8 cellular contexts compared by ENCODE assay signal in the genomic region with DNA sequence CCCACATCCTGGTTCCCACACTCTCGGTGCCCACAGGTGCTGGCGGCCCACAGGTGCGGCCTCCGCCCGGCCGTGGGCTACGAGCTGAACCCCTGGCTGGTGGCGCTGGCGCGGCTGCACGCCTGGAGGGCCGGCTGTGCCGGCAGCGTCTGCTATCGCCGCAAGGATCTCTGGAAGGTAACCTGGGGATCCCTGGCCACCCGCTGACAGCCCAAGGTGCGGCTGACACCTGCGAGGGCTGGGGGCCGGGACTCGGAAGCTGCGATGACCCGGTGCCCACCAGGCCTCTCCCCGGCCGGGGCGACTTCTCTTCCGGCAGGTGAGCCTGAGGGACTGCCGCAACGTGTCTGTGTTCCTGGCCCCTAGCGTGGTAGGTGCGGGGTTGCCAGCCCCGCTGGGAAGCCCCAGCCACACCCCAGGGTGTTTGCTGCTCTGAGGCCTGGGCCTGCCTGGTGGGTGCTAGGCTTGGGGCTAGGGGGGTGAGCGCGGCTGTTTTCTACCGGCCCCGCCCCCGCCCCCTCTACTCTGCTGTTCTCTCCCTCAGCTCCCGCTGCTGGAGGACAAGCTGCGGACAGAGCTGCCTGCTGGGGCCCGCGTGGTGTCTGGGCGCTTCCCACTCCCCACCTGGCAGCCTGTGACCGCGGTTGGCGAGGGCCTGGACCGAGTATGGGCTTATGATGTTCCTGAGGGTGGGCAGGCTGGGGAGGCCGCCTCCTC. TPM values are rescaled to one million over a fixed set of nuclear protein-coding genes. Genes with fewer than 3 reads are reported as not detected.
DNase-seq lines count a peak whose midpoint lies in the region; ATAC-seq, FAIRE-seq and TF ChIP-seq lines count a peak whose summit lies in the region.

No MANE protein-coding gene starts in this region.

- H4K8ac ChIP-seq in H1 (ENCODE audit: extremely low read depth, insufficient read depth, low read length) (peak overlapping the region; percentile 57; the same call in 1 of the 2 replicates), trophoblast cell (ENCODE audit: low read depth, low read length) (no peak overlapping the region)

- no peak overlapping the region for H2BK15ac ChIP-seq in H1 (ENCODE audit: low read length)

- no peaks in the 10 kb centered on the region for H3K27me3 ChIP-seq in PC-3 (ENCODE audit: low read length)
- H3K27me3 ChIP-seq in H1 (replicated peaks in 1 of 4; ENCODE audit: control insufficient read depth in 3 of 4, extremely low read depth in 1 of 4, insufficient read depth in 3 of 4, low read length in 3 of 4) = peaks cover 0 to 20% (median 4%) of the 10 kb centered on the region in 4 experiments; a peak in 4 of 7 replicates
- no peaks in the 10 kb centered on the region for H3K27me3 ChIP-seq in trophoblast cell (ENCODE audit: insufficient read depth, low read length)

- no peaks in the 10 kb centered on the region for H3K27me3 Mint-ChIP-seq in Calu3 (ENCODE audit: unreplicated experiment)

- peak overlapping the region; percentile 93 for H3K4me2 ChIP-seq in PC-3 (ENCODE audit: low read length)
- peak overlapping the region in 1 of 2 experiments; percentile 83; a peak in 1 of 4 replicates for H3K4me2 ChIP-seq in H1 (ENCODE audit: insufficient read depth in 1 of 2, low read depth in 2 of 2, low read length in 2 of 2)
- peak overlapping the region; percentile 82 for H3K4me2 ChIP-seq in trophoblast cell (ENCODE audit: low read length)

- no peak for TF ChIP-seq CTCF in Calu3 (IDR thresholded peaks at IDR 0.05; ENCODE audit: unreplicated experiment)
- TF ChIP-seq CTCF in PC-3 (conservative IDR thresholded peaks at IDR 0.05; ENCODE audit: low read depth, low read length) = no peak
- no peak for TF ChIP-seq CTCF in H1 (IDR thresholded peaks at IDR 0.05; ENCODE audit: control extremely low read depth in 1 of 3, insufficient read depth in 1 of 3, low read depth in 1 of 3, low read length in 3 of 3)

- H3K4me3 ChIP-seq in PC-3 (ENCODE audit: low read length) (peak overlapping the region; percentile 82), H1 (ENCODE audit: extremely low read depth in 1 of 4, insufficient read depth in 2 of 4, low read depth in 3 of 4, low read length in 4 of 4) (peak overlapping the region in 1 of 4 experiments; percentile 77; a peak in 2 of 8 replicates), trophoblast cell (ENCODE audit: low read depth, low read length) (no peak overlapping the region)

- H3K4me1 ChIP-seq in PC-3 (ENCODE audit: insufficient read depth, low read length) (peaks cover 20% of the 10 kb centered on the region; the same call in 1 of the 2 replicates), H1 (replicated peaks in 1 of 4; ENCODE audit: control insufficient read depth in 3 of 4, insufficient read depth in 4 of 4, low read length in 3 of 4) (peaks cover 0 to 20% (median 15%) of the 10 kb centered on the region in 4 experiments; a peak in 5 of 7 replicates), trophoblast cell (ENCODE audit: control insufficient read depth in 1 of 2, insufficient read depth in 2 of 2, low read length in 2 of 2) (peaks cover 13 to 18% of the 10 kb centered on the region in 2 experiments)

- no peaks in the 10 kb centered on the region for H3K9me3 Mint-ChIP-seq in Calu3 (ENCODE audit: low read depth, unreplicated experiment)

- no peak overlapping the region; the same call in none of the 2 replicates for H3K18ac ChIP-seq in H1 (ENCODE audit: extremely low read depth, low read length)
- H3K18ac ChIP-seq in trophoblast cell (ENCODE audit: low read length) = no peak overlapping the region

- H3K9me3 ChIP-seq in PC-3 (ENCODE audit: low read length) = no peaks in the 10 kb centered on the region
- H3K9me3 ChIP-seq in H1 (ENCODE audit: insufficient read depth in 2 of 2, low read depth in 1 of 2, low read length in 1 of 2) = no peaks in the 10 kb centered on the region; a peak in 1 of 4 replicates
- peaks cover 8% of the 10 kb centered on the region for H3K9me3 ChIP-seq in trophoblast cell (ENCODE audit: insufficient read depth, low read depth, low read length)

- TF ChIP-seq EP300 in H1 (IDR thresholded peaks at IDR 0.05; ENCODE audit: borderline replicate concordance in 1 of 2, low read depth in 2 of 2, low read length in 2 of 2) = no peak

- H2AFZ ChIP-seq in PC-3 (ENCODE audit: low read length) (no peak overlapping the region), H1 (ENCODE audit: low read length) (no peak overlapping the region), trophoblast cell (ENCODE audit: insufficient read depth, low read length, poor library complexity) (no peak overlapping the region)

- peaks cover 3% of the 10 kb centered on the region for H3F3A ChIP-seq in PC-3 (ENCODE audit: low read length, unreplicated experiment)

- H4K91ac ChIP-seq in H1 (replicated peaks; ENCODE audit: insufficient read length, low read length) = no peak overlapping the region
- peak overlapping the region; percentile 95 for H4K91ac ChIP-seq in trophoblast cell (ENCODE audit: low read depth, low read length)

- H3K4me1 Mint-ChIP-seq in Calu3 (ENCODE audit: low read depth, unreplicated experiment) = peaks cover 19% of the 10 kb centered on the region

- H3K79me2 ChIP-seq in PC-3 (ENCODE audit: low read length) = peaks cover 3% of the 10 kb centered on the region; the same call in 1 of the 2 replicates
- no peaks in the 10 kb centered on the region for H3K79me2 ChIP-seq in H1 (ENCODE audit: control insufficient read depth in 1 of 2, insufficient read depth in 2 of 2, low read length in 2 of 2)
- H3K79me2 ChIP-seq in trophoblast cell (ENCODE audit: control insufficient read depth, insufficient read depth, low read length, poor library complexity) = peaks cover 6% of the 10 kb centered on the region

- H3K27ac ChIP-seq in PC-3 (ENCODE audit: low read length) (no peak overlapping the region), H1 (ENCODE audit: low read depth, low read length) (no peak overlapping the region), trophoblast cell (ENCODE audit: low read depth, low read length) (no peak overlapping the region)

- ATAC-seq in PC-3 (no peak), GM21825 (IDR thresholded peaks at IDR 0.05; ENCODE audit: unreplicated experiment) (no peak)

- no peak for TF ChIP-seq RAD21 in H1 (IDR thresholded peaks at IDR 0.05 in 1 of 2, conservative IDR thresholded peaks at IDR 0.05 in 1 of 2; ENCODE audit: low read depth in 2 of 2, low read length in 2 of 2)

- no peak overlapping the region for H2BK20ac ChIP-seq in H1 (ENCODE audit: low read length)

- H2BK12ac ChIP-seq in H1 (ENCODE audit: low read depth, low read length) = no peak overlapping the region
- no peak overlapping the region for H2BK12ac ChIP-seq in trophoblast cell (ENCODE audit: low read length)

- H3K56ac ChIP-seq in H1 (replicated peaks; ENCODE audit: insufficient read length, low read depth, low read length) = no peak overlapping the region

- intact Hi-C loops in Calu3 (cut with micrococcal nuclease; ENCODE audit: unreplicated experiment) = no loop called here
- intact Hi-C loops in PC-3 (cut with micrococcal nuclease) = no loop called here

- POLR2A ChIA-PET in PC-3 (lab: Charles Lee; ENCODE audit: unreplicated experiment) (interaction anchor here (0.8 to 1.4 kb wide), 2 partner anchors 9 to 10 kb away, joined by 3 to 5 read pairs; no protein-coding TSS in a partner anchor), H1 (lab: Charles Lee; ENCODE audit: partially characterized antibody) (interaction anchor here (0.6 to 23.0 kb wide), 27 partner anchors 5 to 610 kb away, joined by 3 to 353 read pairs (median 5); a partner anchor contains a TSS)

- BruUV-seq in Calu3 (replicated peaks; lab: Mats Ljungman, UMichigan) (TSS peak; percentile 10), PC-3 (replicated peaks; lab: Mats Ljungman, UMichigan) (no TSS peak)

- DNase-seq in Calu3 (no peak), PC-3 (no peak), H1 (ENCODE audit: low read depth in 1 of 2, low spot score in 2 of 2) (no peak), trophoblast cell (no peak), DMS153 (lab: John Stamatoyannopoulos, UW) (no peak)
- no peak for DNase-seq in stimulated activated CD8-positive, alpha-beta memory T cell treated with anti-CD3 and anti-CD28 coated beads, Interleukin-4, amount 100 ng/mL, for 48 hours
- no peak for DNase-seq in activated naive CD4-positive, alpha-beta T cell treated with Interleukin-2 at 50 U/mL for 16 hours

- no peak overlapping the region for H3K9ac ChIP-seq in PC-3 (ENCODE audit: low read length)
- H3K9ac ChIP-seq in H1 (replicated peaks in 1 of 4; ENCODE audit: extremely low read depth in 1 of 4, low read depth in 3 of 4, low read length in 3 of 4) = no peak overlapping the region
- no peak overlapping the region for H3K9ac ChIP-seq in trophoblast cell (ENCODE audit: low read length)

- TF ChIP-seq POLR2A in H1 (IDR thresholded peaks at IDR 0.05; ENCODE audit: control extremely low read depth in 1 of 2, low read depth in 2 of 2, low read length in 2 of 2) = no peak

- H3K14ac ChIP-seq in H1 (ENCODE audit: insufficient read length) = no peak overlapping the region
- H3K14ac ChIP-seq in trophoblast cell (ENCODE audit: low read length) = no peak overlapping the region

- no peaks in the 10 kb centered on the region for H3K9me2 ChIP-seq in PC-3 (replicated peaks; ENCODE audit: low read length)

- H4K5ac ChIP-seq in H1 (ENCODE audit: insufficient read length, low read depth, low read length) = no peak overlapping the region

- H3K4ac ChIP-seq in H1 (replicated peaks; ENCODE audit: insufficient read length, low read depth, low read length) = peak overlapping the region; percentile 69
- H3K4ac ChIP-seq in trophoblast cell (ENCODE audit: low read depth, low read length) = no peak overlapping the region

- H2BK120ac ChIP-seq in H1 (replicated peaks; ENCODE audit: low read depth, low read length) (no peak overlapping the region), trophoblast cell (ENCODE audit: insufficient read depth, low read length, poor library complexity) (no peak overlapping the region)

- FAIRE-seq in H1 (lab: Jason Lieb, UNC) = no peak

- WGBS in H1 (ENCODE audit: extremely low coverage in 1 of 2, insufficient coverage in 1 of 2, insufficient read length in 1 of 2, insufficient replicate concordance in 2 of 2, low coverage in 1 of 2, low lambda C conversion rate in 2 of 2, missing lambda C conversion rate in 1 of 2), 2 experiments = 95% methylated on average over 39 of the region's 47 CpGs; no CpG with 5 or more reads in 1 of the 2 experiments
- no CpG with 5 or more reads among the region's 47 CpGs for WGBS in trophoblast cell (ENCODE audit: extremely low coverage, insufficient coverage, insufficient read length)

- no peak overlapping the region for H4K12ac ChIP-seq in trophoblast cell (ENCODE audit: low read depth, low read length)

- H3K4me3 Mint-ChIP-seq in Calu3 (ENCODE audit: low read depth, unreplicated experiment) = peak overlapping the region; percentile 84

- CTCF ChIA-PET in Calu3 (lab: Charles Lee) (interaction anchor here (0.6 to 1.3 kb wide), 3 partner anchors 10 to 16 kb away, joined by 4 to 6 read pairs (median 5); no protein-coding TSS in a partner anchor), PC-3 (lab: Charles Lee) (no interaction called here), H1 (lab: Charles Lee; ENCODE audit: partially characterized antibody) (interaction anchor here (1.1 to 35.8 kb wide), 4 partner anchors 5 to 63 kb away, joined by 3 to 977 read pairs (median 700); a partner anchor contains a TSS)

- no peaks in the 10 kb centered on the region for H3K79me1 ChIP-seq in H1 (ENCODE audit: low read depth, low read length)
- H3K79me1 ChIP-seq in trophoblast cell (ENCODE audit: low read length) = peaks cover 9% of the 10 kb centered on the region

- no peak overlapping the region for H2AK5ac ChIP-seq in H1 (ENCODE audit: low read depth, low read length)
- peak overlapping the region; percentile 3 for H2AK5ac ChIP-seq in trophoblast cell (ENCODE audit: low read length)

- peaks cover 14% of the 10 kb centered on the region; the same call in 1 of the 2 replicates for H3K23me2 ChIP-seq in H1 (ENCODE audit: low read depth, low read length)

- H3K23ac ChIP-seq in H1 (ENCODE audit: insufficient read length) (no peak overlapping the region), trophoblast cell (ENCODE audit: low read length) (no peak overlapping the region)

- H4K20me1 ChIP-seq in PC-3 (ENCODE audit: low read length) = 0 out of 2 replicates have a peak, but pooled peaks cover 1% of the 10 kb centered on the region
- peaks cover 4 to 20% of the 10 kb centered on the region in 2 experiments for H4K20me1 ChIP-seq in H1 (replicated peaks in 1 of 2; ENCODE audit: control insufficient read depth in 1 of 2, insufficient read depth in 2 of 2, low read length in 2 of 2)

- H3K36me3 ChIP-seq in PC-3 (ENCODE audit: low read depth, low read length) = no peaks in the 10 kb centered on the region
- H3K36me3 ChIP-seq in H1 (ENCODE audit: control insufficient read depth in 2 of 4, insufficient read depth in 4 of 4, low read length in 3 of 4) = peaks cover 0 to 6% (median 0%) of the 10 kb centered on the region in 4 experiments; a peak in 1 of 8 replicates
- H3K36me3 ChIP-seq in trophoblast cell (ENCODE audit: control insufficient read depth in 1 of 2, insufficient read depth in 2 of 2, low read length in 2 of 2) = peaks cover 0 to 3% of the 10 kb centered on the region in 2 experiments

- peak overlapping the region; percentile 67 for H3K27ac Mint-ChIP-seq in Calu3 (ENCODE audit: unreplicated experiment)

- peaks cover 78% of the 10 kb centered on the region for H3K36me3 Mint-ChIP-seq in Calu3 (ENCODE audit: insufficient read depth, unreplicated experiment)

- H2BK5ac ChIP-seq in H1 (ENCODE audit: low read depth, low read length) (no peak overlapping the region; the same call in none of the 2 replicates), trophoblast cell (ENCODE audit: low read depth, low read length, poor library complexity) (no peak overlapping the region)

RNA-seq across cellular contexts. Expression of a gene that starts 1.0 kb away (rescaled TPM):
- total RNA-seq in Calu3 (2022) (49.6 and 57.2 TPM in 2 replicates), PC-3 (2014; rRNA removed) (77.3 and 79.0 TPM in 2 replicates)
- 26.5 and 31.8 TPM in 2 replicates for total RNA-seq in H1 (2021; fragmentation: NEBNext Ultra II Directional; extraction: Animal tissue kit (Norgen Biotek cat#: 25700))
- polyA plus RNA-seq in H1 (2011; rRNA removed) = 26.6 and 50.3 TPM in 2 replicates
- 26.8 TPM for polyA plus RNA-seq in H1 (2011; cell fraction: cytosol; rRNA removed)
- 47.4 TPM for polyA plus RNA-seq in H1 (2011; cell fraction: nucleus; rRNA removed)
- 5.3 to 19.7 TPM (median 15.5 TPM) in 4 replicates for polyA plus RNA-seq in H1 (2012, experiment 1 of 2)
- 9.2 TPM for polyA plus RNA-seq in H1 (2012, experiment 2 of 2)
- polyA plus RNA-seq in H1 (2013, experiment 1 of 2) = 26.3 TPM
- 25.7 TPM for polyA plus RNA-seq in H1 (2013, experiment 2 of 2)
- polyA minus RNA-seq in H1 (2011; rRNA and poly(A)+ RNA removed) = 0.66 and 1.2 TPM in 2 replicates
- polyA minus RNA-seq in H1 (2011; cell fraction: cytosol; rRNA and poly(A)+ RNA removed) = 13.1 TPM
- 15.1 TPM for polyA minus RNA-seq in H1 (2011; cell fraction: nucleus; rRNA and poly(A)+ RNA removed)
- polyA plus RNA-seq in trophoblast cell (2013) = 17.0 and 18.0 TPM in 2 replicates

RNA-seq across cellular contexts. Expression of a gene that starts 4.3 kb away (rescaled TPM):
- total RNA-seq in Calu3 (2022) (10.0 and 12.5 TPM in 2 replicates), PC-3 (2014; rRNA removed) (3.3 and 5.8 TPM in 2 replicates)
- 8.2 and 8.5 TPM in 2 replicates for total RNA-seq in H1 (2021; fragmentation: NEBNext Ultra II Directional; extraction: Animal tissue kit (Norgen Biotek cat#: 25700))
- polyA plus RNA-seq in H1 (2011; rRNA removed) = 7.1 and 10.9 TPM in 2 replicates
- 9.8 TPM for polyA plus RNA-seq in H1 (2011; cell fraction: cytosol; rRNA removed)
- polyA plus RNA-seq in H1 (2011; cell fraction: nucleus; rRNA removed) = 90.1 TPM
- polyA plus RNA-seq in H1 (2012, experiment 1 of 2) = 7.2 to 12.1 TPM (median 10.1 TPM) in 4 replicates
- 4.7 TPM for polyA plus RNA-seq in H1 (2012, experiment 2 of 2)
- 6.5 TPM for polyA plus RNA-seq in H1 (2013, experiment 1 of 2)
- 6.2 TPM for polyA plus RNA-seq in H1 (2013, experiment 2 of 2)
- polyA minus RNA-seq in H1 (2011; rRNA and poly(A)+ RNA removed) = 1.3 and 1.4 TPM in 2 replicates
- polyA minus RNA-seq in H1 (2011; cell fraction: cytosol; rRNA and poly(A)+ RNA removed) = 2.9 TPM
- 14.3 TPM for polyA minus RNA-seq in H1 (2011; cell fraction: nucleus; rRNA and poly(A)+ RNA removed)
- polyA plus RNA-seq in trophoblast cell (2013) = 0.86 and 1.3 TPM in 2 replicates

RNA-seq across cellular contexts. Expression of a gene that starts 5.0 kb away (rescaled TPM):
- total RNA-seq in Calu3 (2022) (11.7 and 12.8 TPM in 2 replicates), PC-3 (2014; rRNA removed) (16.4 and 19.4 TPM in 2 replicates)
- total RNA-seq in H1 (2021; fragmentation: NEBNext Ultra II Directional; extraction: Animal tissue kit (Norgen Biotek cat#: 25700)) = 23.1 and 26.6 TPM in 2 replicates
- 26.9 and 41.5 TPM in 2 replicates for polyA plus RNA-seq in H1 (2011; rRNA removed)
- 40.3 TPM for polyA plus RNA-seq in H1 (2011; cell fraction: cytosol; rRNA removed)
- polyA plus RNA-seq in H1 (2011; cell fraction: nucleus; rRNA removed) = 107 TPM
- polyA plus RNA-seq in H1 (2012, experiment 1 of 2) = 12.3 to 24.7 TPM (median 23.4 TPM) in 4 replicates
- polyA plus RNA-seq in H1 (2012, experiment 2 of 2) = 11.8 TPM
- 12.5 TPM for polyA plus RNA-seq in H1 (2013, experiment 1 of 2)
- 14.3 TPM for polyA plus RNA-seq in H1 (2013, experiment 2 of 2)
- 2.0 and 3.2 TPM in 2 replicates for polyA minus RNA-seq in H1 (2011; rRNA and poly(A)+ RNA removed)
- 12.3 TPM for polyA minus RNA-seq in H1 (2011; cell fraction: cytosol; rRNA and poly(A)+ RNA removed)
- polyA minus RNA-seq in H1 (2011; cell fraction: nucleus; rRNA and poly(A)+ RNA removed) = 15.1 TPM
- 1.9 and 2.3 TPM in 2 replicates for polyA plus RNA-seq in trophoblast cell (2013)

RNA-seq across cellular contexts. Expression of a gene that starts 7.0 kb away (rescaled TPM):
- total RNA-seq in Calu3 (2022) = 51.7 and 61.5 TPM in 2 replicates
- total RNA-seq in PC-3 (2014; rRNA removed) = 314 and 320 TPM in 2 replicates
- 18.7 and 19.1 TPM in 2 replicates for total RNA-seq in H1 (2021; fragmentation: NEBNext Ultra II Directional; extraction: Animal tissue kit (Norgen Biotek cat#: 25700))
- 25.8 and 43.4 TPM in 2 replicates for polyA plus RNA-seq in H1 (2011; rRNA removed)
- polyA plus RNA-seq in H1 (2011; cell fraction: cytosol; rRNA removed) = 39.6 TPM
- polyA plus RNA-seq in H1 (2011; cell fraction: nucleus; rRNA removed) = 64.1 TPM
- 7.7 to 23.1 TPM (median 19.6 TPM) in 4 replicates for polyA plus RNA-seq in H1 (2012, experiment 1 of 2)
- 13.6 TPM for polyA plus RNA-seq in H1 (2012, experiment 2 of 2)
- 11.6 TPM for polyA plus RNA-seq in H1 (2013, experiment 1 of 2)
- 12.0 TPM for polyA plus RNA-seq in H1 (2013, experiment 2 of 2)
- polyA minus RNA-seq in H1 (2011; rRNA and poly(A)+ RNA removed) = 2.6 and 3.7 TPM in 2 replicates
- polyA minus RNA-seq in H1 (2011; cell fraction: cytosol; rRNA and poly(A)+ RNA removed) = 10.6 TPM
- polyA minus RNA-seq in H1 (2011; cell fraction: nucleus; rRNA and poly(A)+ RNA removed) = 13.7 TPM
- polyA plus RNA-seq in trophoblast cell (2013) = 5.9 and 6.1 TPM in 2 replicates

RNA-seq across cellular contexts. Expression of a gene that starts 16.3 kb away (rescaled TPM):
- total RNA-seq in Calu3 (2022) (1.3 and 4.6 TPM in 2 replicates), PC-3 (2014; rRNA removed) (4.3 and 7.5 TPM in 2 replicates)
- total RNA-seq in H1 (2021; fragmentation: NEBNext Ultra II Directional; extraction: Animal tissue kit (Norgen Biotek cat#: 25700)) = 10.3 and 12.5 TPM in 2 replicates
- polyA plus RNA-seq in H1 (2011; rRNA removed) = 12.8 and 21.9 TPM in 2 replicates
- 10.8 TPM for polyA plus RNA-seq in H1 (2011; cell fraction: cytosol; rRNA removed)
- 15.2 TPM for polyA plus RNA-seq in H1 (2011; cell fraction: nucleus; rRNA removed)
- polyA plus RNA-seq in H1 (2012, experiment 1 of 2) = 6.9 to 31.1 TPM (median 29.9 TPM) in 4 replicates
- polyA plus RNA-seq in H1 (2012, experiment 2 of 2) = 7.1 TPM
- 15.8 TPM for polyA plus RNA-seq in H1 (2013, experiment 1 of 2)
- 14.3 TPM for polyA plus RNA-seq in H1 (2013, experiment 2 of 2)
- polyA minus RNA-seq in H1 (2011; rRNA and poly(A)+ RNA removed) = 3.3 and 3.8 TPM in 2 replicates
- 10.3 TPM for polyA minus RNA-seq in H1 (2011; cell fraction: cytosol; rRNA and poly(A)+ RNA removed)
- polyA minus RNA-seq in H1 (2011; cell fraction: nucleus; rRNA and poly(A)+ RNA removed) = 7.1 TPM
- 0.81 and 0.83 TPM in 2 replicates for polyA plus RNA-seq in trophoblast cell (2013)
